In genomic region chr4:38455092-38455855, GRCh38 we compare ENCODE assay signal across 8 cellular contexts.
A peak's percentile ranks its signal among the peaks of the same experiment; 100 is the strongest.
DNase-seq lines count a peak whose midpoint lies in the region; ATAC-seq lines count a peak whose summit lies in the region.

No MANE protein-coding gene starts in this region.

- H3K36me3 Mint-ChIP-seq in activated T-cell treated with anti-CD3 and anti-CD28 coated beads, Interleukin-2, amount 50 U/mL, for 24 hours (ENCODE audit: low read depth): no peaks in the 10 kb centered on the region
- peaks cover 9% of the 10 kb centered on the region for H3K36me3 Mint-ChIP-seq in stimulated activated effector memory CD8-positive, alpha-beta T cell treated with anti-CD3 and anti-CD28 coated beads, Interleukin-12 subunit alpha, Interleukin-12 subunit beta, amount 100 ng/mL, for 72 hours

- H3K27ac Mint-ChIP-seq in activated T-cell treated with anti-CD3 and anti-CD28 coated beads, Interleukin-2, amount 50 U/mL, for 24 hours: peak overlapping the region; percentile 83
- peak overlapping the region; percentile 23 for H3K27ac Mint-ChIP-seq in stimulated activated effector memory CD8-positive, alpha-beta T cell treated with anti-CD3 and anti-CD28 coated beads, Interleukin-12 subunit alpha, Interleukin-12 subunit beta, amount 100 ng/mL, for 72 hours

- no peak for DNase-seq in activated T-cell treated with anti-CD3 and anti-CD28 coated beads, Interleukin-2, amount 50 U/mL, for 24 hours
- DNase-seq in activated T-cell treated with anti-CD3 and anti-CD28 coated beads for 4 hours (no peak), ecto neural progenitor cell (ENCODE audit: low spot score) (no peak), NCI-H774 (lab: John Stamatoyannopoulos, UW) (no peak)
- no peak for DNase-seq in stimulated activated effector memory CD8-positive, alpha-beta T cell treated with anti-CD3 and anti-CD28 coated beads, Interleukin-12 subunit alpha, Interleukin-12 subunit beta, amount 100 ng/mL, for 72 hours (ENCODE audit: low spot score in 2 of 2)
- DNase-seq in activated effector memory CD4-positive, alpha-beta T cell treated with Interleukin-2 at 50 U/mL for 16 hours: no peak

- no peaks in the 10 kb centered on the region for H3K9me3 Mint-ChIP-seq in activated T-cell treated with anti-CD3 and anti-CD28 coated beads, Interleukin-2, amount 50 U/mL, for 24 hours
- no peaks in the 10 kb centered on the region for H3K9me3 Mint-ChIP-seq in stimulated activated effector memory CD8-positive, alpha-beta T cell treated with anti-CD3 and anti-CD28 coated beads, Interleukin-12 subunit alpha, Interleukin-12 subunit beta, amount 100 ng/mL, for 72 hours

- peaks cover 48% of the 10 kb centered on the region for H3K4me1 Mint-ChIP-seq in activated T-cell treated with anti-CD3 and anti-CD28 coated beads, Interleukin-2, amount 50 U/mL, for 24 hours (ENCODE audit: low read depth)
- peaks cover 48% of the 10 kb centered on the region for H3K4me1 Mint-ChIP-seq in stimulated activated effector memory CD8-positive, alpha-beta T cell treated with anti-CD3 and anti-CD28 coated beads, Interleukin-12 subunit alpha, Interleukin-12 subunit beta, amount 100 ng/mL, for 72 hours

- peaks cover 3% of the 10 kb centered on the region for H3K27me3 Mint-ChIP-seq in activated T-cell treated with anti-CD3 and anti-CD28 coated beads, Interleukin-2, amount 50 U/mL, for 24 hours

- peak; percentile 80 for ATAC-seq in GM21723 (IDR thresholded peaks at IDR 0.05; ENCODE audit: unreplicated experiment)
- peak; percentile 55 for ATAC-seq in HG03460 (IDR thresholded peaks at IDR 0.05; ENCODE audit: unreplicated experiment)
- ATAC-seq in stimulated activated effector memory CD8-positive, alpha-beta T cell treated with anti-CD3 and anti-CD28 coated beads, Interleukin-12 subunit alpha, Interleukin-12 subunit beta, amount 100 ng/mL, for 72 hours: peak; percentile 84

- peak overlapping the region; percentile 30 for H3K4me3 Mint-ChIP-seq in activated T-cell treated with anti-CD3 and anti-CD28 coated beads, Interleukin-2, amount 50 U/mL, for 24 hours
- H3K4me3 Mint-ChIP-seq in stimulated activated effector memory CD8-positive, alpha-beta T cell treated with anti-CD3 and anti-CD28 coated beads, Interleukin-12 subunit alpha, Interleukin-12 subunit beta, amount 100 ng/mL, for 72 hours: peak overlapping the region; percentile 34
